Comparison of ENCODE assay signal across 17 cellular contexts in the genomic region with DNA sequence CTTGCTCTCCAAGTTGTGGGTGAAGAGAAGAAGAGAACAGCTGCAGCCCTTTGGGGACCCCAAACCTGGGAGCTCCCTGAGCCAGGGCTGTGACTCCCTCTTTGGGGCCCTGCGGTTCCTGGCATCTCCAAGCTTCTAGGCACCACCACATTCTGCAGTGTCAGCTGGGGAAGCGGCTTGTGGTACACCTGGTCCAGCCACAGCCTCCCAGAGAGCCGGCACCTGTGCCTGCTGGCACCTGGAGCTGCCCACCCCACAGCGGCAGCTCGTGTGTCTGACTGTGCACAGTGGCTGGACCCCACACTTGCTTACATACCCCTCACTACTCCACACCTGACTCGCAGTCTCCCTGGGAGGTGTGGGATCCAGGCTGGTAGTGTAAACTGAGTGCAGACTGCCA. TPM values are rescaled to one million over a fixed set of nuclear protein-coding genes. Genes with fewer than 3 reads are reported as not detected.
DNase-seq lines count a peak whose midpoint lies in the region; ATAC-seq and TF ChIP-seq lines count a peak whose summit lies in the region.
"Had no signal": no experiment of that assay in that cellular context is flagged by ENCODE, and none has a peak within 500 bp of the region (broad histone marks: within the 10 kb centered on the region; RNA-seq: fewer than 3 reads in every experiment).

No MANE protein-coding gene starts in this region.

- H3K36me3 Mint-ChIP-seq in nephron (ENCODE audit: low read depth), result no peaks in the 10 kb centered on the region
- H3K36me3 Mint-ChIP-seq: CD14-positive monocyte; CD4-positive, alpha-beta memory T cell had no signal

- no peak overlapping the region for H3K4me2 ChIP-seq in osteoblast (ENCODE audit: insufficient read depth, low read length)
- H3K4me2 ChIP-seq: BLaER1 had no signal

- H3K36me3 ChIP-seq in osteoblast (ENCODE audit: insufficient read depth, low read length), result no peaks in the 10 kb centered on the region
- H3K36me3 ChIP-seq in thyroid gland, result no peaks in the 10 kb centered on the region
- H3K36me3 ChIP-seq: BLaER1, HAP-1 had no signal

- intact Hi-C loops in thyroid gland (cut with DNase I), result no loop called here
- intact Hi-C loops in lower leg skin (cut with DNase I; ENCODE audit: low total_unique reads), result no loop called here

- H3K4me3 Mint-ChIP-seq in nephron, result no peak overlapping the region
- H3K4me3 Mint-ChIP-seq: CD14-positive monocyte; CD4-positive, alpha-beta memory T cell had no signal

- peaks cover 39% of the 10 kb centered on the region for H3K4me1 Mint-ChIP-seq in nephron

- ATAC-seq in GM18498 (IDR thresholded peaks at IDR 0.05; ENCODE audit: unreplicated experiment) (no peak), HG03457 (IDR thresholded peaks at IDR 0.05; ENCODE audit: unreplicated experiment) (no peak)

- H4K20me1 ChIP-seq in osteoblast (ENCODE audit: insufficient read depth, low read length), result no peaks in the 10 kb centered on the region
- H4K20me1 ChIP-seq: BLaER1 had no signal

- H3K27me3 ChIP-seq in osteoblast (ENCODE audit: insufficient read depth, low read length) (peaks cover 39% of the 10 kb centered on the region), thyroid gland (no peaks in the 10 kb centered on the region)
- H3K27me3 ChIP-seq: BLaER1 had no signal

- peaks cover 10% of the 10 kb centered on the region for H3K27me3 Mint-ChIP-seq in nephron (ENCODE audit: low read depth)

- no peak for TF ChIP-seq POLR2A in thyroid gland (IDR thresholded peaks at IDR 0.05)
- no peak for TF ChIP-seq POLR2A in lower leg skin (IDR thresholded peaks at IDR 0.05)

- no peaks in the 10 kb centered on the region for H3K79me2 ChIP-seq in osteoblast (ENCODE audit: insufficient read depth, low read length)

- DNase-seq in RPMI8226 (peak; percentile 72), osteoblast (ENCODE audit: insufficient read length, low spot score, missing footprints) (peak; percentile 25), thyroid gland (peak; percentile 14 to 23), lower leg skin (ENCODE audit: low spot score in 2 of 2) (no peak)
- DNase-seq: 8988T; CD4-positive, alpha-beta memory T cell; DMS153; DMS79; GDM1; GOT3; IMR-90 had no signal

- H3K9me3 Mint-ChIP-seq in nephron, result no peaks in the 10 kb centered on the region
- H3K9me3 Mint-ChIP-seq: CD4-positive, alpha-beta memory T cell had no signal

- 63 to 78% methylated on average over 3 to 6 of the region's 6 CpGs for WGBS in thyroid gland, 2 donors
- 97 to 100% methylated on average over 5 of the region's 6 CpGs for WGBS in lower leg skin, 2 donors

- no peak overlapping the region for H2AFZ ChIP-seq in osteoblast (ENCODE audit: low read length)

- H3K4me1 ChIP-seq in osteoblast (ENCODE audit: insufficient read depth, low read length) (no peaks in the 10 kb centered on the region), thyroid gland (peaks cover 0 to 18% of the 10 kb centered on the region in 2 donors)
- H3K4me1 ChIP-seq: HAP-1 had no signal

- H3K27ac Mint-ChIP-seq in nephron, result peak overlapping the region in 2 of 3 experiments; percentile 30 to 63
- H3K27ac Mint-ChIP-seq: CD14-positive monocyte had no signal

- H3K4me3 ChIP-seq in osteoblast (ENCODE audit: insufficient read depth, low read length) (no peak overlapping the region), thyroid gland (replicated peaks in 1 of 3) (no peak overlapping the region), lower leg skin (ENCODE audit: low read depth, poor library complexity, severe bottlenecking) (no peak overlapping the region)
- H3K4me3 ChIP-seq: BLaER1, HAP-1 had no signal

- H3K27ac ChIP-seq in osteoblast (ENCODE audit: low read depth, low read length) (no peak overlapping the region), thyroid gland (peak overlapping the region in 2 of 3 donors; percentile 42 to 53)
- H3K27ac ChIP-seq: BLaER1 had no signal

- H3K9me3 ChIP-seq in osteoblast (ENCODE audit: low read depth, low read length) (no peaks in the 10 kb centered on the region), thyroid gland (no peaks in the 10 kb centered on the region)
- H3K9me3 ChIP-seq: HAP-1 had no signal

- no peak for TF ChIP-seq CTCF in nephron (IDR thresholded peaks at IDR 0.05; ENCODE audit: unreplicated experiment in 3 of 3)
- TF ChIP-seq CTCF in osteoblast (IDR thresholded peaks at IDR 0.05; ENCODE audit: extremely low read depth, low read depth, low read length), result no peak
- no peak for TF ChIP-seq CTCF in thyroid gland (IDR thresholded peaks at IDR 0.05)
- TF ChIP-seq CTCF in lower leg skin (IDR thresholded peaks at IDR 0.05), result no peak

RNA-seq across cellular contexts. Expression of a gene that starts 23.5 kb away (rescaled TPM):
- total RNA-seq in osteoblast (0.36 TPM in 1 of 2 replicates, not detected in the other), thyroid gland (1 to 10 TPM; 2.1 to 7.2 (median 4.6) TPM), lower leg skin (1 to 10 TPM in 3 of 4 donors, under 1 TPM in 1; 0.34 to 1.9 (median 1.3) TPM)

Comparison
In these comparisons a context has a peak if more than half of its experiments do, and no peak if none do; other contexts are left out.
1. DNase-seq: peak in RPMI8226 (single experiment), osteoblast (single experiment) and thyroid gland (2 of 2); none in lower leg skin (0 of 2).